ENCODE assay signal across 8 cellular contexts in the genomic region with DNA sequence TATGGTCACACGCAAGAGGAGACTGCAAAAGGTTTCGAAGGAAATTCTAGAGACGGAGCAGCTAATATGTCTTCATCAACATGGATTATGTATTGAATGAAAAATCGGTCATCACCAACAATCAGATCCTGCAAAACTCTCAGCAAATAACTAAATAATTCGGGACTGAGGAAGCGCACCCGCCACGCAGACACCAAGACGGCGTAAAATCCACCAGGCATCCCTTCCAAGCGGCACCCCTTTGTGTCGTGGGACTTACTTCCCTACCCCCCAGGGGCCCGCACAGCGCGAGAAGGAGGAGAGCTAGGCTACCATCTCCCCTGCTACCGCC.
DNase-seq lines count a peak whose midpoint lies in the region; ATAC-seq lines count a peak whose summit lies in the region.

No MANE protein-coding gene starts in this region.

- H3K79me2 ChIP-seq in ACC112 (ENCODE audit: control insufficient read depth, insufficient read depth, low read length, unreplicated experiment): peaks cover 36% of the 10 kb centered on the region

- H3K36me3 ChIP-seq in ACC112 (ENCODE audit: insufficient read depth, low read length): no peaks in the 10 kb centered on the region

- peak overlapping the region; percentile 86 for H3K27ac ChIP-seq in ACC112 (ENCODE audit: low read depth, low read length)
- peak overlapping the region; percentile 87 for H3K27ac ChIP-seq in angular gyrus (ENCODE audit: low read depth, low read length)

- peak overlapping the region; percentile 78 for H2AFZ ChIP-seq in ACC112 (ENCODE audit: low read length, unreplicated experiment)

- peak overlapping the region; percentile 90 for H3K4me3 ChIP-seq in ACC112 (ENCODE audit: low read depth, low read length)

- no peaks in the 10 kb centered on the region for H3K27me3 ChIP-seq in ACC112 (ENCODE audit: insufficient read depth, low read length)

- peak; percentile 82 for DNase-seq in iPS-NIHi7 (ENCODE audit: extremely low spot score)
- no peak for DNase-seq in stimulated activated naive CD8-positive, alpha-beta T cell treated with anti-CD3 and anti-CD28 coated beads, Interleukin-15, Interleukin-2, amounts not matched to agents 100 U/mL and 50 U/mL, for 24 hours
- DNase-seq in retina: no peak
- no peak for DNase-seq in NCI-H146 (lab: John Stamatoyannopoulos, UW)

- peaks cover 27% of the 10 kb centered on the region for H3K4me1 ChIP-seq in ACC112 (ENCODE audit: control insufficient read depth, insufficient read depth, low read length, unreplicated experiment)

- ATAC-seq in GM18867 (IDR thresholded peaks at IDR 0.05; ENCODE audit: unreplicated experiment) (peak; percentile 42), HG03558 (IDR thresholded peaks at IDR 0.05; ENCODE audit: extremely low read depth, unreplicated experiment) (peak; percentile 18)
- ATAC-seq in stimulated activated naive CD8-positive, alpha-beta T cell treated with anti-CD3 and anti-CD28 coated beads, Interleukin-15, Interleukin-2, amounts not matched to agents 100 U/mL and 50 U/mL, for 24 hours: peak; percentile 55
